11 cellular contexts compared by ENCODE assay signal in genomic region chr12:67697981-67698380, GRCh38. TPM values are rescaled to one million over a fixed set of nuclear protein-coding genes. Genes with fewer than 3 reads are reported as not detected.
DNase-seq lines count a peak whose midpoint lies in the region; ATAC-seq and TF ChIP-seq lines count a peak whose summit lies in the region.
"Had no signal": no experiment of that assay in that cellular context is flagged by ENCODE, and none has a peak within 500 bp of the region (broad histone marks: within the 10 kb centered on the region; RNA-seq: fewer than 3 reads in every experiment).

No MANE protein-coding gene starts in this region.

- H3K14ac ChIP-seq in neuronal stem cell (ENCODE audit: low read length) = no peak overlapping the region

- no peak overlapping the region for H3K9ac ChIP-seq in neuronal stem cell (ENCODE audit: low read depth, low read length, poor library complexity)

- H3K4me2 ChIP-seq in neuronal stem cell (ENCODE audit: insufficient read depth, low read length, poor library complexity, severe bottlenecking) = no peak overlapping the region

- POLR2A ChIA-PET in activated CD8-positive, alpha-beta T cell treated with anti-CD3 and anti-CD28 coated beads, Interleukin-2, amount 10 ng/mL, durations not matched to agents 7 days and 5 days (lab: Charles Lee) = no interaction called here
- POLR2A ChIA-PET in activated CD8-positive, alpha-beta T cell treated with anti-CD3 and anti-CD28 coated beads for 36 hours (lab: Charles Lee) = interaction anchor here (0.9 kb wide), 1 partner anchor 33 kb away, joined by 4 read pairs; no protein-coding TSS in a partner anchor

- no peak for TF ChIP-seq CTCF in activated CD8-positive, alpha-beta T cell treated with anti-CD3 and anti-CD28 coated beads for 36 hours (IDR thresholded peaks at IDR 0.05)
- no peak for TF ChIP-seq CTCF in brain microvascular endothelial cell (IDR thresholded peaks at IDR 0.05; ENCODE audit: low read depth, low read length, missing control alignments)

- no peaks in the 10 kb centered on the region for H3K27me3 ChIP-seq in brain microvascular endothelial cell (replicated peaks)
- no peaks in the 10 kb centered on the region for H3K27me3 ChIP-seq in neuronal stem cell (ENCODE audit: control insufficient read depth in 3 of 3, insufficient read depth in 3 of 3, low read depth in 1 of 3, low read length in 3 of 3)

- H3K27ac ChIP-seq in brain microvascular endothelial cell (peak overlapping the region; percentile 70), neuronal stem cell (replicated peaks; ENCODE audit: low read length) (no peak overlapping the region)

- H2AK5ac ChIP-seq in neuronal stem cell (ENCODE audit: low read depth, low read length) = no peak overlapping the region

- H3K9me3 ChIP-seq in neuronal stem cell (replicated peaks in 1 of 2; ENCODE audit: control insufficient read depth in 2 of 2, insufficient read depth in 1 of 2, low read depth in 1 of 2, low read length in 2 of 2) = no peaks in the 10 kb centered on the region

- intact Hi-C loops in activated CD8-positive, alpha-beta T cell treated with anti-CD3 and anti-CD28 coated beads for 36 hours (cut with micrococcal nuclease) = loop anchor here (2.0 to 10.0 kb wide), 3 partner anchors 46 to 247 kb away; no protein-coding TSS in a partner anchor

- no peak for DNase-seq in activated CD8-positive, alpha-beta T cell treated with anti-CD3 and anti-CD28 coated beads, Interleukin-2, amount 10 ng/mL, durations not matched to agents 7 days and 5 days
- no peak for DNase-seq in activated CD8-positive, alpha-beta T cell treated with anti-CD3 and anti-CD28 coated beads for 36 hours
- DNase-seq in LHCN-M2 (ENCODE audit: low read depth) (peak; percentile 55), brain microvascular endothelial cell (no peak), neuronal stem cell (ENCODE audit: low spot score) (no peak), NCI-H146 (lab: John Stamatoyannopoulos, UW) (no peak)
- DNase-seq in stimulated activated naive CD4-positive, alpha-beta T cell (lab: John Stamatoyannopoulos, UW) = no peak
- DNase-seq: activated CD4-positive, alpha-beta T cell treated with anti-CD3 and anti-CD28 coated beads for 1 hour; NCI-H2171; posterior cingulate gyrus had no signal

- H3K4me1 Mint-ChIP-seq in activated CD8-positive, alpha-beta T cell treated with anti-CD3 and anti-CD28 coated beads, Interleukin-2, amount 10 ng/mL, durations not matched to agents 7 days and 5 days (ENCODE audit: low read depth) = peaks cover 71% of the 10 kb centered on the region
- peaks cover 64% of the 10 kb centered on the region for H3K4me1 Mint-ChIP-seq in activated CD8-positive, alpha-beta T cell treated with anti-CD3 and anti-CD28 coated beads for 36 hours (ENCODE audit: low read depth)

- ATAC-seq in activated CD8-positive, alpha-beta T cell treated with anti-CD3 and anti-CD28 coated beads, Interleukin-2, amount 10 ng/mL, durations not matched to agents 7 days and 5 days = no peak
- no peak for ATAC-seq in activated CD8-positive, alpha-beta T cell treated with anti-CD3 and anti-CD28 coated beads for 36 hours
- ATAC-seq in HG03354 (IDR thresholded peaks at IDR 0.05; ENCODE audit: poor library complexity, severe bottlenecking, unreplicated experiment) = no peak

- H3K27ac Mint-ChIP-seq in activated CD8-positive, alpha-beta T cell treated with anti-CD3 and anti-CD28 coated beads, Interleukin-2, amount 10 ng/mL, durations not matched to agents 7 days and 5 days = peak overlapping the region; percentile 87
- H3K27ac Mint-ChIP-seq in activated CD8-positive, alpha-beta T cell treated with anti-CD3 and anti-CD28 coated beads for 36 hours = no peak overlapping the region

- peak overlapping the region; percentile 70 for H3K4me3 Mint-ChIP-seq in activated CD8-positive, alpha-beta T cell treated with anti-CD3 and anti-CD28 coated beads, Interleukin-2, amount 10 ng/mL, durations not matched to agents 7 days and 5 days
- no peak overlapping the region for H3K4me3 Mint-ChIP-seq in activated CD8-positive, alpha-beta T cell treated with anti-CD3 and anti-CD28 coated beads for 36 hours

- no peak overlapping the region for H2BK12ac ChIP-seq in neuronal stem cell (ENCODE audit: low read length)

- H3K4me1 ChIP-seq in neuronal stem cell (ENCODE audit: control insufficient read depth in 2 of 2, insufficient read depth in 1 of 2, low read depth in 1 of 2, low read length in 2 of 2) = peaks cover 0 to 14% of the 10 kb centered on the region in 2 donors

- H3K27me3 Mint-ChIP-seq in activated CD8-positive, alpha-beta T cell treated with anti-CD3 and anti-CD28 coated beads, Interleukin-2, amount 10 ng/mL, durations not matched to agents 7 days and 5 days (ENCODE audit: low read depth) = no peaks in the 10 kb centered on the region
- H3K27me3 Mint-ChIP-seq in activated CD8-positive, alpha-beta T cell treated with anti-CD3 and anti-CD28 coated beads for 36 hours = no peaks in the 10 kb centered on the region

- H3K18ac ChIP-seq in neuronal stem cell (ENCODE audit: low read length) = no peak overlapping the region

- in situ Hi-C loops in brain microvascular endothelial cell (cut with HindIII; ENCODE audit: low pct_ligation_motif_present, low sequenced_read_pairs) = no loop called here

- H3K79me1 ChIP-seq in neuronal stem cell (ENCODE audit: low read depth, low read length) = no peaks in the 10 kb centered on the region

- peaks cover 11% of the 10 kb centered on the region for H3K36me3 Mint-ChIP-seq in activated CD8-positive, alpha-beta T cell treated with anti-CD3 and anti-CD28 coated beads, Interleukin-2, amount 10 ng/mL, durations not matched to agents 7 days and 5 days (ENCODE audit: low read depth)
- peaks cover 1% of the 10 kb centered on the region for H3K36me3 Mint-ChIP-seq in activated CD8-positive, alpha-beta T cell treated with anti-CD3 and anti-CD28 coated beads for 36 hours (ENCODE audit: low read depth)

- H3K9me3 Mint-ChIP-seq in activated CD8-positive, alpha-beta T cell treated with anti-CD3 and anti-CD28 coated beads, Interleukin-2, amount 10 ng/mL, durations not matched to agents 7 days and 5 days (ENCODE audit: insufficient read depth) = no peaks in the 10 kb centered on the region
- H3K9me3 Mint-ChIP-seq in activated CD8-positive, alpha-beta T cell treated with anti-CD3 and anti-CD28 coated beads for 36 hours = no peaks in the 10 kb centered on the region

- no peak overlapping the region for H4K91ac ChIP-seq in neuronal stem cell (ENCODE audit: low read depth, low read length, poor library complexity)

- H4K8ac ChIP-seq in neuronal stem cell (ENCODE audit: low read depth, low read length) = no peak overlapping the region

- H2BK15ac ChIP-seq in neuronal stem cell (ENCODE audit: low read length) = no peak overlapping the region

- CTCF ChIA-PET in activated CD8-positive, alpha-beta T cell treated with anti-CD3 and anti-CD28 coated beads, Interleukin-2, amount 10 ng/mL, durations not matched to agents 7 days and 5 days (lab: Charles Lee) = no interaction called here
- CTCF ChIA-PET in activated CD8-positive, alpha-beta T cell treated with anti-CD3 and anti-CD28 coated beads for 36 hours (lab: Charles Lee) = no interaction called here

- no peak overlapping the region for H3K4ac ChIP-seq in neuronal stem cell (ENCODE audit: low read length)

- no peak overlapping the region for H3K23ac ChIP-seq in neuronal stem cell (ENCODE audit: low read depth, low read length, poor library complexity)

- no peak overlapping the region for H2BK5ac ChIP-seq in neuronal stem cell (ENCODE audit: low read length)

- no peak overlapping the region for H2BK120ac ChIP-seq in neuronal stem cell (ENCODE audit: low read depth, low read length)

- WGBS in neuronal stem cell (ENCODE audit: extremely low coverage in 2 of 2, insufficient read length in 2 of 2, insufficient replicate concordance in 1 of 2), 2 donors = no CpG with 5 or more reads among the region's 2 CpGs

- no peaks in the 10 kb centered on the region for H3K36me3 ChIP-seq in brain microvascular endothelial cell (replicated peaks)
- no peaks in the 10 kb centered on the region for H3K36me3 ChIP-seq in neuronal stem cell (replicated peaks in 1 of 2; ENCODE audit: control insufficient read depth in 2 of 2, insufficient read depth in 2 of 2, low read length in 2 of 2)

- H3K4me3 ChIP-seq in brain microvascular endothelial cell (ENCODE audit: low read depth, low read length) (no peak overlapping the region), neuronal stem cell (ENCODE audit: low read length in 2 of 2) (no peak overlapping the region)

- H2AFZ ChIP-seq in neuronal stem cell (ENCODE audit: low read length) = peak overlapping the region; percentile 68

RNA-seq across cellular contexts. Expression of gene DYRK2, which starts 49.4 kb away (rescaled TPM):
- 10 to 100 TPM; 72.9 to 73.1 TPM for total RNA-seq in activated CD8-positive, alpha-beta T cell treated with anti-CD3 and anti-CD28 coated beads, Interleukin-2, amount 10 ng/mL, durations not matched to agents 7 days and 5 days
- total RNA-seq in activated CD8-positive, alpha-beta T cell treated with anti-CD3 and anti-CD28 coated beads for 36 hours = 10 to 100 TPM; 28.8 to 33.7 TPM
- total RNA-seq in LHCN-M2 (2014; rRNA removed) = 13.9 TPM in 2 replicates
- 11.0 TPM for polyA plus RNA-seq in LHCN-M2 (2012)
- 21.5 TPM for polyA plus RNA-seq in neuronal stem cell (2013, experiment 1 of 2)
- 20.9 TPM for polyA plus RNA-seq in neuronal stem cell (2013, experiment 2 of 2)
